Comparison of ENCODE assay signal across 11 cellular contexts in the genomic region with DNA sequence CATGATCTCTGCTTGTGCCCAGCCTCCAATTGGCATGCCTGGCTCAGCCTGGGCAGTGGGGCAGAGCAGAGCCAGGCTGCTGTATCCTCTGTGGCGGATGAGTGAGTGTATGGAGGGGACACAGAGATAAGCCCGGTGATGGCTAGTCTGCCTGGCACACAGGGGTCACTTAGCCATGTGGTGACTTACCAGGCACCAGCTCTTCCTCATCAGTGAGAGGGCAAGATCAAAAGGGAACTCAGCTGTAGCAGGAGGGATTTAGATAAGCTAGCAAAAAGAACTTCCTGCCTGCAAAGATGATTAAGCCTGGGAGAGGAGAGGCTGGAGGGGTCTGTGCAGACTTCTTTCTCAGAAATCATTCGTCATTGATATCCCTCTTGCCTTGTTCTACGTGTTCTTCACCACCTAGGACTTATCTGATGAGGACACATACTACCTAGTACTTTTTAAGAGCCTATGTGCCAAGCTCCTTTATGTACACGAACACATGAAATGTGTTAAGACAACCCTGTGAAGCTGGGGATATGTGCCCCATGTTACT. TPM values are rescaled to one million over a fixed set of nuclear protein-coding genes. Genes with fewer than 3 reads are reported as not detected.
A peak's percentile ranks its signal among the peaks of the same experiment; 100 is the strongest.
DNase-seq lines count a peak whose midpoint lies in the region; ATAC-seq and FAIRE-seq lines count a peak whose summit lies in the region.
"Had no signal": no experiment of that assay in that cellular context is flagged by ENCODE, and none has a peak within 500 bp of the region (broad histone marks: within the 10 kb centered on the region; RNA-seq: fewer than 3 reads in every experiment).

No MANE protein-coding gene starts in this region.

- DNase-seq in CD1c-positive myeloid dendritic cell (ENCODE audit: extremely low spot score): peak; percentile 72
- peak; percentile 54 for DNase-seq in KBM-7
- peak; percentile 48 for DNase-seq in activated CD4-positive, alpha-beta memory T cell treated with anti-CD3 and anti-CD28 coated beads for 36 hours
- no peak for DNase-seq in left colon
- DNase-seq in HTR-8/SVneo (ENCODE audit: insufficient read length, low spot score): no peak
- no peak for DNase-seq in Karpas-422
- DNase-seq: MG63, naive B cell had no signal

- intact Hi-C loops in activated CD4-positive, alpha-beta memory T cell treated with anti-CD3 and anti-CD28 coated beads for 36 hours (cut with micrococcal nuclease): loop anchor here (5.0 kb wide), 1 partner anchor 348 kb away; a partner anchor contains a TSS
- intact Hi-C loops in left colon (cut with DNase I, micrococcal nuclease): no loop called here

- H3K27me3 Mint-ChIP-seq in activated CD4-positive, alpha-beta memory T cell treated with anti-CD3 and anti-CD28 coated beads for 36 hours: no peaks in the 10 kb centered on the region
- H3K27me3 Mint-ChIP-seq: naive B cell had no signal

- H3K27ac ChIP-seq in Karpas-422 (ENCODE audit: low read length): no peak overlapping the region
- H3K27ac ChIP-seq: SJCRH30 had no signal

- H3K9me3 ChIP-seq in Karpas-422 (ENCODE audit: low read length): no peaks in the 10 kb centered on the region
- H3K9me3 ChIP-seq: MG63, SJCRH30 had no signal

- FAIRE-seq in HTR-8/SVneo (lab: Jason Lieb, UNC): no peak

- peak overlapping the region; percentile 13 for H3K4me3 Mint-ChIP-seq in activated CD4-positive, alpha-beta memory T cell treated with anti-CD3 and anti-CD28 coated beads for 36 hours

- H3K36me3 ChIP-seq in Karpas-422 (ENCODE audit: insufficient read depth, low read length): no peaks in the 10 kb centered on the region
- H3K36me3 ChIP-seq: MG63, SJCRH30 had no signal

- in situ Hi-C loops in KBM-7 (cut with MboI; ENCODE audit: low pct_unique_long_range_greater_than_20kb, low sequenced_read_pairs): no loop called here

- H3K9ac ChIP-seq in Karpas-422 (ENCODE audit: low read length): no peak overlapping the region

- no peaks in the 10 kb centered on the region for H4K20me1 ChIP-seq in Karpas-422 (ENCODE audit: insufficient read depth, low read depth, low read length)

- no peak overlapping the region for H3K4me3 ChIP-seq in Karpas-422 (ENCODE audit: low read length)
- H3K4me3 ChIP-seq: MG63, SJCRH30 had no signal

- peaks cover 6% of the 10 kb centered on the region for H3K36me3 Mint-ChIP-seq in activated CD4-positive, alpha-beta memory T cell treated with anti-CD3 and anti-CD28 coated beads for 36 hours
- H3K36me3 Mint-ChIP-seq: naive B cell had no signal

- H3K4me1 Mint-ChIP-seq in activated CD4-positive, alpha-beta memory T cell treated with anti-CD3 and anti-CD28 coated beads for 36 hours (ENCODE audit: low read depth): peaks cover 93% of the 10 kb centered on the region

- CTCF ChIA-PET in activated CD4-positive, alpha-beta memory T cell treated with anti-CD3 and anti-CD28 coated beads for 36 hours (lab: Charles Lee): interaction anchor here (0.7 to 3.3 kb wide), 6 partner anchors 10 to 44 kb away, joined by 3 to 31 read pairs (median 14); no protein-coding TSS in a partner anchor

- H3K27ac Mint-ChIP-seq in activated CD4-positive, alpha-beta memory T cell treated with anti-CD3 and anti-CD28 coated beads for 36 hours: peak overlapping the region; percentile 87

- no peak overlapping the region for H3K4me2 ChIP-seq in Karpas-422 (ENCODE audit: low read depth, low read length, poor library complexity, severe bottlenecking)

- POLR2A ChIA-PET in activated CD4-positive, alpha-beta memory T cell treated with anti-CD3 and anti-CD28 coated beads for 36 hours (lab: Charles Lee): interaction anchor here (0.5 to 2.5 kb wide), 7 partner anchors 9 to 387 kb away, joined by 3 to 13 read pairs (median 4); a partner anchor contains a TSS

- H3K9me2 ChIP-seq in Karpas-422 (replicated peaks; ENCODE audit: insufficient read depth, low read length): no peaks in the 10 kb centered on the region

- peaks cover 4% of the 10 kb centered on the region; the same call in 1 of the 2 replicates for H3K4me1 ChIP-seq in Karpas-422 (ENCODE audit: low read length)

- no peak overlapping the region for H2AFZ ChIP-seq in Karpas-422 (ENCODE audit: low read length)

- ATAC-seq in left colon (peak; percentile 4), HG03521 (IDR thresholded peaks at IDR 0.05; ENCODE audit: unreplicated experiment) (no peak), GM18873 (IDR thresholded peaks at IDR 0.05; ENCODE audit: low FRiP score, unreplicated experiment) (no peak)

- no peaks in the 10 kb centered on the region for H3K27me3 ChIP-seq in Karpas-422 (ENCODE audit: low read length)
- H3K27me3 ChIP-seq: MG63, SJCRH30 had no signal

- H3K79me2 ChIP-seq in Karpas-422 (ENCODE audit: low read length): no peaks in the 10 kb centered on the region

- no peaks in the 10 kb centered on the region for H3K9me3 Mint-ChIP-seq in activated CD4-positive, alpha-beta memory T cell treated with anti-CD3 and anti-CD28 coated beads for 36 hours
- H3K9me3 Mint-ChIP-seq: naive B cell had no signal

RNA-seq across cellular contexts. Expression of a gene that starts 7.9 kb away (rescaled TPM):
- 10 to 100 TPM; 56.6 to 58.7 TPM for total RNA-seq in activated CD4-positive, alpha-beta memory T cell treated with anti-CD3 and anti-CD28 coated beads for 36 hours
- 10 to 100 TPM in 1 of 2 donors, 1 to 10 TPM in 1; 5.5 to 11.0 TPM for total RNA-seq in left colon
- total RNA-seq in Karpas-422 (2014; rRNA removed; shearing (Covaris generic); ENCODE audit: low replicate concordance): 0.22 TPM in 2 replicates

Comparison
In these comparisons a context has a peak if more than half of its experiments do, and no peak if none do; other contexts are left out.
1. DNase-seq: peak in CD1c-positive myeloid dendritic cell (single experiment), KBM-7 (single experiment) and activated CD4-positive, alpha-beta memory T cell treated with anti-CD3 and anti-CD28 coated beads for 36 hours (single experiment); none in left colon (0 of 2), HTR-8/SVneo (single experiment) and Karpas-422 (single experiment).
2. RNA of a gene that starts 7.9 kb away (total RNA-seq): 56.6 to 58.7 TPM in activated CD4-positive, alpha-beta memory T cell treated with anti-CD3 and anti-CD28 coated beads for 36 hours; 5.5 to 11.0 TPM in left colon and 0.22 TPM in Karpas-422; every median in the first group is over 4 times any median in the second.